35 cellular contexts compared by ENCODE assay signal in the genomic region with DNA sequence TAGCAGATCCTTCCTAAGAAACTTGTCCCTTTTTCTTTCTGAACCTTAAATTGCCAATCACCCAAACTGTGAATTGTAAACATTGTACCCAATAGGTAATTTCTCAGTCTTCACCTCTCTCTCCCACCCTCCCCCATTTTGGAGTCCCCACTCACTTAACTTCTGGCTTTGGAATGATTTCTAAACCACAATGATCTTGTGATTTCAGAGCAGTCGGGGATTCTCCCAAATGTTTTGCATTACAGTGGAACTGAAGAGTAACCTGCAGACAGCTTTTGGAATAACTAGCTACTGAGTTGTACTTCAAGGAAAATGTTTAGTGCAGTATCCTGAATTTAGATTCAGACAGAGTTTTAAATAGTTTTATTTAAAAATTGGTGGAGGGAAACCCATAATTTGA. TPM values are rescaled to one million over a fixed set of nuclear protein-coding genes. Genes with fewer than 3 reads are reported as not detected.
"Had no signal": no experiment of that assay in that cellular context is flagged by ENCODE, and none has a peak within 500 bp of the region (broad histone marks: within the 10 kb centered on the region; RNA-seq: fewer than 3 reads in every experiment).

No MANE protein-coding gene starts in this region.

- H3K36me3 ChIP-seq: cardiac muscle cell, Peyer's patch, SJSA1, WERI-Rb-1 had no signal

- H3K27ac ChIP-seq: cardiac muscle cell, Peyer's patch, SJSA1, WERI-Rb-1 had no signal

- ATAC-seq: activated CD8-positive, alpha-beta T cell treated with anti-CD3 and anti-CD28 coated beads for 36 hours; activated T-cell treated with anti-CD3 and anti-CD28 coated beads, Interleukin-2, amount 50 U/mL, for 72 hours; activated T-helper 17 cell treated with anti-CD3 and anti-CD28 coated beads, Interleukin-2, amount 50 U/mL, for 72 hours; PC-3; T-cell; T-helper 17 cell had no signal

- H3K9me3 ChIP-seq: Peyer's patch, SJSA1, SK-N-SH had no signal

- H3K4me3 ChIP-seq: cardiac muscle cell, Peyer's patch, SJSA1 had no signal

- H3K36me3 Mint-ChIP-seq: activated naive CD8-positive, alpha-beta T cell treated with anti-CD3 and anti-CD28 coated beads for 36 hours; T-cell had no signal

- DNase-seq: activated CD4-positive, alpha-beta T cell treated with anti-CD3 and anti-CD28 coated beads, Interleukin-2, amount 10 ng/mL, durations not matched to agents 24 days and 14 days; activated CD4-positive, alpha-beta T cell treated with anti-CD3 and anti-CD28 coated beads, Interleukin-2, amount 50 U/mL, for 4 hours; activated CD8-positive, alpha-beta T cell treated with anti-CD3 and anti-CD28 coated beads for 36 hours; activated effector memory CD4-positive, alpha-beta T cell treated with anti-CD3 and anti-CD28 coated beads, Interleukin-2, amount 50 U/mL, for 16 hours; activated naive CD4-positive, alpha-beta T cell; activated naive CD4-positive, alpha-beta T cell treated with anti-CD3 and anti-CD28 coated beads, Interleukin-2, amount 50 U/mL, for 16 hours; activated naive CD8-positive, alpha-beta T cell treated with anti-CD3 and anti-CD28 coated beads for 36 hours; activated T-cell treated with anti-CD3 and anti-CD28 coated beads, Interleukin-2, amount 50 U/mL, for 1 hour; activated T-cell treated with anti-CD3 and anti-CD28 coated beads, Interleukin-2, amount 50 U/mL, for 72 hours; amniotic stem cell; aorta; Karpas-422; NCI-H1048; NCI-H1105 treated with DMSO at 0.1 percent for 48 hours; NCI-H1436; NCI-H1694; NCI-H1930; NCI-H2081 treated with DMSO at 0.1 percent for 48 hours; NCI-H345; NCI-H524 treated with DMSO at 0.1 percent for 48 hours; NK-92 treated with Interleukin-12 subunit alpha and Interleukin-12 subunit beta, amount 100 ng/mL, for 24 hours; PC-3; Peyer's patch; RPMI8226; SHP77 treated with DMSO at 0.1 percent for 48 hours; SK-N-SH; T-cell; T-helper 17 cell; WERI-Rb-1 had no signal

- H3K9ac ChIP-seq: SK-N-SH had no signal

- H3K27me3 ChIP-seq: cardiac muscle cell, Peyer's patch, SJSA1 had no signal

- H3K27ac Mint-ChIP-seq: activated CD4-positive, alpha-beta T cell treated with anti-CD3 and anti-CD28 coated beads, Interleukin-2, amount 10 ng/mL, durations not matched to agents 24 days and 14 days; activated CD8-positive, alpha-beta T cell treated with anti-CD3 and anti-CD28 coated beads for 36 hours; activated naive CD8-positive, alpha-beta T cell treated with anti-CD3 and anti-CD28 coated beads for 36 hours; activated T-cell treated with anti-CD3 and anti-CD28 coated beads, Interleukin-2, amount 50 U/mL, for 72 hours; activated T-helper 17 cell treated with anti-CD3 and anti-CD28 coated beads, Interleukin-2, amount 50 U/mL, for 72 hours; T-cell; T-helper 17 cell had no signal

- H3K4me3 Mint-ChIP-seq: activated CD4-positive, alpha-beta T cell treated with anti-CD3 and anti-CD28 coated beads, Interleukin-2, amount 10 ng/mL, durations not matched to agents 24 days and 14 days; activated CD8-positive, alpha-beta T cell treated with anti-CD3 and anti-CD28 coated beads for 36 hours; activated naive CD8-positive, alpha-beta T cell treated with anti-CD3 and anti-CD28 coated beads for 36 hours; activated T-cell treated with anti-CD3 and anti-CD28 coated beads, Interleukin-2, amount 50 U/mL, for 72 hours; activated T-helper 17 cell treated with anti-CD3 and anti-CD28 coated beads, Interleukin-2, amount 50 U/mL, for 72 hours; central memory CD8-positive, alpha-beta T cell; T-cell; T-helper 17 cell had no signal

- H3K4me1 Mint-ChIP-seq: activated CD4-positive, alpha-beta T cell treated with anti-CD3 and anti-CD28 coated beads, Interleukin-2, amount 10 ng/mL, durations not matched to agents 24 days and 14 days; activated naive CD8-positive, alpha-beta T cell treated with anti-CD3 and anti-CD28 coated beads for 36 hours; activated T-helper 17 cell treated with anti-CD3 and anti-CD28 coated beads, Interleukin-2, amount 50 U/mL, for 72 hours; central memory CD8-positive, alpha-beta T cell; T-cell; T-helper 17 cell had no signal

- H3K9me3 Mint-ChIP-seq: activated CD4-positive, alpha-beta T cell treated with anti-CD3 and anti-CD28 coated beads, Interleukin-2, amount 10 ng/mL, durations not matched to agents 24 days and 14 days; activated CD8-positive, alpha-beta T cell treated with anti-CD3 and anti-CD28 coated beads for 36 hours; activated naive CD8-positive, alpha-beta T cell treated with anti-CD3 and anti-CD28 coated beads for 36 hours; activated T-cell treated with anti-CD3 and anti-CD28 coated beads, Interleukin-2, amount 50 U/mL, for 72 hours; activated T-helper 17 cell treated with anti-CD3 and anti-CD28 coated beads, Interleukin-2, amount 50 U/mL, for 72 hours; central memory CD8-positive, alpha-beta T cell; T-cell had no signal

- H3K27me3 Mint-ChIP-seq: activated CD4-positive, alpha-beta T cell treated with anti-CD3 and anti-CD28 coated beads, Interleukin-2, amount 10 ng/mL, durations not matched to agents 24 days and 14 days; activated CD8-positive, alpha-beta T cell treated with anti-CD3 and anti-CD28 coated beads for 36 hours; activated naive CD8-positive, alpha-beta T cell treated with anti-CD3 and anti-CD28 coated beads for 36 hours; central memory CD8-positive, alpha-beta T cell had no signal

- H3K4me1 ChIP-seq: Peyer's patch, SJSA1 had no signal

RNA-seq across cellular contexts. Expression of gene SLC27A6, which starts 19.2 kb away (rescaled TPM):
- total RNA-seq: activated CD4-positive, alpha-beta T cell treated with anti-CD3 and anti-CD28 coated beads, Interleukin-2, amount 10 ng/mL, durations not matched to agents 24 days and 14 days; activated CD8-positive, alpha-beta memory T cell treated with anti-CD3 and anti-CD28 coated beads for 36 hours; activated CD8-positive, alpha-beta T cell treated with anti-CD3 and anti-CD28 coated beads for 36 hours; activated naive CD8-positive, alpha-beta T cell treated with anti-CD3 and anti-CD28 coated beads for 36 hours; activated T-cell treated with anti-CD3 and anti-CD28 coated beads, Interleukin-2, amount 50 U/mL, for 72 hours; activated T-helper 17 cell treated with anti-CD3 and anti-CD28 coated beads, Interleukin-2, amount 50 U/mL, for 72 hours; NCI-H460; PC-3; Peyer's patch; T-helper 17 cell had no signal
- polyA plus RNA-seq: aorta had no signal
